Comparison of ENCODE assay signal across 20 cellular contexts in the genomic region with DNA sequence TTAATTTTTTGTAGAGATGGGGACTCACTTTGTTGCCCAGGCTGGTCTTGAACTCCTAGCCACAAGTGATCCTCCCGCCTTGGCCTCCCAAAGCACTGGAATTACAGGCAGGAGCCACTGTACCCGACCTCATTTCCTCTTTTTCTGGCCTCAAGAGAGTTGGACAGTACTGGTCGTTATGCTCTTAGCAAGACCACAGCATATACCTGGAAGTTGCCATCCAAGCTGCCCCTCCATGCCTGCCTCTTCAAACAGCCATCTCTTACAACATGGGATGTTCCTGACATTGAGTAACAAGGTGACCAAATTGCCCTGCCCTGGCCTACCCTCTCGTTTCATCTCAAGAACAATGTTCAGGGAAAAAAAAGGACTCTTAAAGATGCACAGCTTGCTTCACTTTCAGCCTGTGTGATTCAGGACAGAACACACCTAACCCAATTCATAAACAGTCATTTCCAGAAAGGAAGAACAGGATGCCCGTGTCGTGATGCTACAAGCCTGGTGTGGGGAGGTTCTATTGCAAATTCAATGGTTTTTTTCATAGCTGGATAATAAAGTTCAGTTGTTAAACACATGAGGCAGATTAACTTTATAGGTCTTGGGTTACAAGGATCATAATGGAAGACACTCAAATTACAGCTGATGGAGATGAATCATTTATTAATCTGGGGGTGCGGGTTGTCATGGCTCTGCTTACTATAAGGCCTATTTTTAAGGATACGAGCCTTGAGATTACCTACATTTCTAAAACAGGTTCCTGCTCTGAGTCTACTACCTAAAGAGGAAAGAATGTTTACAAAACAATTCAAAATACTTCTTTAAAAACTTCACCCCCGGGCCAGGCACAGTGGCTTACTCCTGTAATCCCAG. TPM values are rescaled to one million over a fixed set of nuclear protein-coding genes. Genes with fewer than 3 reads are reported as not detected.
DNase-seq lines count a peak whose midpoint lies in the region; ATAC-seq, FAIRE-seq and TF ChIP-seq lines count a peak whose summit lies in the region.
"Had no signal": no experiment of that assay in that cellular context is flagged by ENCODE, and none has a peak within 500 bp of the region (broad histone marks: within the 10 kb centered on the region; RNA-seq: fewer than 3 reads in every experiment).

No MANE protein-coding gene starts in this region.

- FAIRE-seq in bronchial epithelial cell (lab: Jason Lieb, UNC): no peak

- TF ChIP-seq CTCF in bronchial epithelial cell (IDR thresholded peaks at IDR 0.05; ENCODE audit: insufficient read depth, low read length, severe bottlenecking) (no peak), mucosa of descending colon (IDR thresholded peaks at IDR 0.05) (no peak), MM.1S (IDR thresholded peaks at IDR 0.05; ENCODE audit: low read length) (no peak)

- no peak overlapping the region for H3K4me3 ChIP-seq in bronchial epithelial cell (ENCODE audit: low read depth, low read length)
- H3K4me3 ChIP-seq in mucosa of descending colon: no peak overlapping the region
- no peak overlapping the region for H3K4me3 ChIP-seq in MM.1S (ENCODE audit: low read length)
- H3K4me3 ChIP-seq: body of pancreas, gastroesophageal sphincter had no signal

- no peak overlapping the region for H3K9ac ChIP-seq in MM.1S (ENCODE audit: low read length)

- intact Hi-C loops in mucosa of descending colon (cut with DNase I, micrococcal nuclease): no loop called here

- H2AFZ ChIP-seq in MM.1S (ENCODE audit: low read length): no peak overlapping the region

- H3K27me3 ChIP-seq in bronchial epithelial cell (ENCODE audit: control insufficient read depth, insufficient read depth, low read length): no peaks in the 10 kb centered on the region
- no peaks in the 10 kb centered on the region for H3K27me3 ChIP-seq in MM.1S (replicated peaks; ENCODE audit: insufficient read depth, low read length)
- H3K27me3 ChIP-seq: body of pancreas, gastroesophageal sphincter had no signal

- ATAC-seq in mucosa of descending colon: peak; percentile 61
- ATAC-seq: body of pancreas, gastroesophageal sphincter had no signal

- no peaks in the 10 kb centered on the region for H4K20me1 ChIP-seq in MM.1S (ENCODE audit: insufficient read depth, low read length)

- DNase-seq in AML-193 (lab: John Stamatoyannopoulos, UW) (peak; percentile 11 to 23), HEK293T (ENCODE audit: extremely low spot score) (no peak), bronchial epithelial cell (ENCODE audit: low read depth) (peak; percentile 83), mucosa of descending colon (no peak), Kasumi-1 (lab: John Stamatoyannopoulos, UW) (no peak), CD1c-positive myeloid dendritic cell (ENCODE audit: extremely low spot score) (no peak), MM.1S (no peak)
- DNase-seq in activated CD8-positive, alpha-beta memory T cell treated with anti-CD3 and anti-CD28 coated beads, Interleukin-2, amount 50 U/mL, for 48 hours: no peak
- DNase-seq: activated CD4-positive, alpha-beta T cell treated with anti-CD3 and anti-CD28 coated beads, Interleukin-2, amount 50 U/mL, for 1 hour; activated effector memory CD4-positive, alpha-beta T cell treated with anti-CD3 and anti-CD28 coated beads, Interleukin-2, amount 50 U/mL, for 16 hours; body of pancreas; DMS79; effector CD4-positive, alpha-beta T cell; mesenchymal stem cell; NCI-H2107; occipital lobe; SHP77; stimulated activated CD4-positive, alpha-beta T cell treated with anti-CD3 and anti-CD28 coated beads, Interleukin-4, amount 100 ng/mL, for 4 hours; T1000 had no signal

- no peak overlapping the region for H3K27ac ChIP-seq in MM.1S (ENCODE audit: low read length)
- H3K27ac ChIP-seq: body of pancreas, gastroesophageal sphincter had no signal

- H3K79me2 ChIP-seq in MM.1S (ENCODE audit: low read length): no peaks in the 10 kb centered on the region; the same call in 1 of the 2 replicates

- no peaks in the 10 kb centered on the region for H3K9me2 ChIP-seq in MM.1S (replicated peaks; ENCODE audit: insufficient read depth, low read length)

- H3K4me1 ChIP-seq in mucosa of descending colon (ENCODE audit: low read depth) (peaks cover 56% of the 10 kb centered on the region), MM.1S (ENCODE audit: low read length) (no peaks in the 10 kb centered on the region)

- CTCF ChIA-PET in HEK293T (lab: Yijun Ruan, JAX): interaction anchor here (0.6 kb wide), 1 partner anchor 18 kb away, joined by 3 read pairs; no protein-coding TSS in a partner anchor

- POLR2A ChIA-PET in HEK293T (lab: Yijun Ruan, JAX): interaction anchor here (1.4 kb wide), 1 partner anchor 9 kb away, joined by 4 read pairs; no protein-coding TSS in a partner anchor

- H3K4me2 ChIP-seq in MM.1S (ENCODE audit: low read depth, low read length): no peak overlapping the region

- H3K36me3 ChIP-seq in bronchial epithelial cell (ENCODE audit: control insufficient read depth, insufficient read depth, low read length) (peaks cover 2% of the 10 kb centered on the region), mucosa of descending colon (ENCODE audit: low read depth) (no peaks in the 10 kb centered on the region), MM.1S (replicated peaks; ENCODE audit: insufficient read depth, low read length) (no peaks in the 10 kb centered on the region)

- H3F3A ChIP-seq in MM.1S (ENCODE audit: insufficient read depth, low read length): no peaks in the 10 kb centered on the region

- H3K9me3 ChIP-seq in mucosa of descending colon (no peaks in the 10 kb centered on the region), MM.1S (replicated peaks; ENCODE audit: insufficient read depth, low read length) (no peaks in the 10 kb centered on the region)
- H3K9me3 ChIP-seq: body of pancreas, gastroesophageal sphincter had no signal

TF ChIP-seq in HEK293T, 16 proteins besides CTCF, POLR2A, EP300 and RAD21:
- TF ChIP-seq ZNF384 (IDR thresholded peaks at IDR 0.05): peak; percentile 56; the same call in 1 of the 2 replicates
- TF ChIP-seq, protein P1, sequence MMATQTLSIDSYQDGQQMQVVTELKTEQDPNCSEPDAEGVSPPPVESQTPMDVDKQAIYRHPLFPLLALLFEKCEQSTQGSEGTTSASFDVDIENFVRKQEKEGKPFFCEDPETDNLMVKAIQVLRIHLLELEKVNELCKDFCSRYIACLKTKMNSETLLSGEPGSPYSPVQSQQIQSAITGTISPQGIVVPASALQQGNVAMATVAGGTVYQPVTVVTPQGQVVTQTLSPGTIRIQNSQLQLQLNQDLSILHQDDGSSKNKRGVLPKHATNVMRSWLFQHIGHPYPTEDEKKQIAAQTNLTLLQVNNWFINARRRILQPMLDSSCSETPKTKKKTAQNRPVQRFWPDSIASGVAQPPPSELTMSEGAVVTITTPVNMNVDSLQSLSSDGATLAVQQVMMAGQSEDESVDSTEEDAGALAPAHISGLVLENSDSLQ (IDR thresholded peaks at IDR 0.05): peak; percentile 67
- TF ChIP-seq FOXK2 (IDR thresholded peaks at IDR 0.05): no peak
- no peak for TF ChIP-seq LEF1 (IDR thresholded peaks at IDR 0.05; ENCODE audit: borderline replicate concordance)

RNA-seq across cellular contexts. Expression of a gene that starts 11.9 kb away (rescaled TPM):
- 210 and 667 TPM in 2 replicates for total RNA-seq in bronchial epithelial cell
- total RNA-seq in mucosa of descending colon: 100 to 1,000 TPM in 1 of 3 donors, 10 to 100 TPM in 2; 58.8 to 101 (median 98.9) TPM

RNA-seq across cellular contexts. Expression of a gene that starts 31.7 kb away (rescaled TPM):
- total RNA-seq in bronchial epithelial cell (9.2 and 18.1 TPM in 2 replicates), mucosa of descending colon (10 to 100 TPM; 24.7 to 27.8 (median 24.9) TPM)

RNA-seq across cellular contexts. Expression of a gene that starts 35.2 kb away (rescaled TPM):
- total RNA-seq in bronchial epithelial cell (0.51 and 0.53 TPM in 2 replicates), mucosa of descending colon (under 1 TPM; 0.43 to 0.92 (median 0.48) TPM)
- total RNA-seq: occipital lobe had no signal

Comparison
In these comparisons a context has a peak if more than half of its experiments do, and no peak if none do; other contexts are left out.
1. DNase-seq: peak in AML-193 (2 of 2) and bronchial epithelial cell (single experiment); none in HEK293T (single experiment), mucosa of descending colon (0 of 3), Kasumi-1 (0 of 2), CD1c-positive myeloid dendritic cell (single experiment), activated CD8-positive, alpha-beta memory T cell treated with anti-CD3 and anti-CD28 coated beads, Interleukin-2, amount 50 U/mL, for 48 hours (single experiment) and MM.1S (single experiment).